Comparison of ENCODE assay signal across 17 cellular contexts in genomic region chr3:183193762-183194701, GRCh38. TPM values are rescaled to one million over a fixed set of nuclear protein-coding genes. Genes with fewer than 3 reads are reported as not detected.
DNase-seq lines count a peak whose midpoint lies in the region; ATAC-seq, FAIRE-seq and TF ChIP-seq lines count a peak whose summit lies in the region.
"Had no signal": no experiment of that assay in that cellular context is flagged by ENCODE, and none has a peak within 500 bp of the region (broad histone marks: within the 10 kb centered on the region; RNA-seq: fewer than 3 reads in every experiment).

No MANE protein-coding gene starts in this region.

- no peak overlapping the region for H3K4me3 ChIP-seq in keratinocyte (ENCODE audit: control insufficient read depth in 2 of 3, extremely low read depth in 1 of 3, insufficient read depth in 2 of 3, low read depth in 1 of 3, low read length in 3 of 3)
- H3K4me3 ChIP-seq: neural progenitor cell had no signal

- H3K36me3 ChIP-seq in keratinocyte (ENCODE audit: control insufficient read depth in 2 of 2, extremely low read depth in 1 of 2, insufficient read depth in 2 of 2, low read length in 2 of 2), result no peaks in the 10 kb centered on the region
- H3K36me3 ChIP-seq: neural progenitor cell had no signal

- no peaks in the 10 kb centered on the region for H3K79me2 ChIP-seq in keratinocyte (ENCODE audit: control insufficient read depth, insufficient read depth, low read length)

- peak; percentile 36 for DNase-seq in EH (ENCODE audit: low read depth)
- DNase-seq in NCI-H1105 treated with DMSO at 0.1 percent for 48 hours (lab: John Stamatoyannopoulos, UW), result peak; percentile 89
- DNase-seq in NCI-H748 (lab: John Stamatoyannopoulos, UW; ENCODE audit: unreplicated experiment), result peak; percentile 87
- DNase-seq in keratinocyte (ENCODE audit: low read depth, low spot score), result no peak
- no peak for DNase-seq in AG08395 (ENCODE audit: low spot score)
- DNase-seq in stimulated activated effector memory CD8-positive, alpha-beta T cell treated with anti-CD3 and anti-CD28 coated beads, Interleukin-12 subunit alpha, Interleukin-12 subunit beta, amount 100 ng/mL, for 72 hours (ENCODE audit: low spot score in 2 of 2), result no peak
- DNase-seq: activated CD4-positive, alpha-beta T cell treated with anti-CD3 and anti-CD28 coated beads for 48 hours; activated naive CD4-positive, alpha-beta T cell treated with anti-CD3 and anti-CD28 coated beads for 36 hours; mesenchymal stem cell; NCI-H1048; retina; Right ventricle myocardium superior; T-helper 9 cell had no signal

- no peak for ATAC-seq in HG03135 (IDR thresholded peaks at IDR 0.05; ENCODE audit: unreplicated experiment)
- ATAC-seq in stimulated activated effector memory CD8-positive, alpha-beta T cell treated with anti-CD3 and anti-CD28 coated beads, Interleukin-12 subunit alpha, Interleukin-12 subunit beta, amount 100 ng/mL, for 72 hours, result no peak
- ATAC-seq: esophagus mucosa had no signal

- H3K27me3 ChIP-seq in keratinocyte (ENCODE audit: control insufficient read depth, extremely low read depth, insufficient read depth, low read length), result no peaks in the 10 kb centered on the region
- H3K27me3 ChIP-seq: neural progenitor cell had no signal

- peak; percentile 5 for FAIRE-seq in keratinocyte (lab: Jason Lieb, UNC)
- FAIRE-seq: H1 had no signal

- no peak for TF ChIP-seq CTCF in keratinocyte (optimal IDR thresholded peaks at IDR 0.05 in 1 of 3, IDR thresholded peaks at IDR 0.05 in 1 of 3, conservative IDR thresholded peaks at IDR 0.05 in 1 of 3; ENCODE audit: extremely low read depth in 1 of 3, insufficient read depth in 2 of 3, low read length in 3 of 3)

- no peak overlapping the region for H2AFZ ChIP-seq in keratinocyte (ENCODE audit: control insufficient read depth, low read length)
- H2AFZ ChIP-seq: neural progenitor cell had no signal

- no peaks in the 10 kb centered on the region for H3K4me1 Mint-ChIP-seq in stimulated activated effector memory CD8-positive, alpha-beta T cell treated with anti-CD3 and anti-CD28 coated beads, Interleukin-12 subunit alpha, Interleukin-12 subunit beta, amount 100 ng/mL, for 72 hours
- H3K4me1 Mint-ChIP-seq: neural progenitor cell had no signal

- no peaks in the 10 kb centered on the region for H3K9me1 ChIP-seq in keratinocyte (ENCODE audit: control insufficient read depth, extremely low read depth, insufficient read depth, low read length)

- no peaks in the 10 kb centered on the region for H3K9me3 Mint-ChIP-seq in stimulated activated effector memory CD8-positive, alpha-beta T cell treated with anti-CD3 and anti-CD28 coated beads, Interleukin-12 subunit alpha, Interleukin-12 subunit beta, amount 100 ng/mL, for 72 hours
- H3K9me3 Mint-ChIP-seq: activated naive CD4-positive, alpha-beta T cell treated with anti-CD3 and anti-CD28 coated beads for 36 hours; neural progenitor cell had no signal

- H3K9me3 ChIP-seq in keratinocyte (ENCODE audit: control insufficient read depth, low read depth, low read length), result no peaks in the 10 kb centered on the region

- H3K4me2 ChIP-seq in keratinocyte (ENCODE audit: control insufficient read depth, extremely low read depth, insufficient read depth, low read depth, low read length), result no peak overlapping the region
- H3K4me2 ChIP-seq: neural progenitor cell had no signal

- H3K36me3 Mint-ChIP-seq in stimulated activated effector memory CD8-positive, alpha-beta T cell treated with anti-CD3 and anti-CD28 coated beads, Interleukin-12 subunit alpha, Interleukin-12 subunit beta, amount 100 ng/mL, for 72 hours, result no peaks in the 10 kb centered on the region
- H3K36me3 Mint-ChIP-seq: neural progenitor cell had no signal

- no peak overlapping the region for H3K27ac ChIP-seq in keratinocyte (ENCODE audit: control insufficient read depth, insufficient read depth, low read length)
- H3K27ac ChIP-seq: neural progenitor cell had no signal

- no peaks in the 10 kb centered on the region for H4K20me1 ChIP-seq in keratinocyte (ENCODE audit: control insufficient read depth, extremely low read depth, insufficient read depth, low read length)

- H3K9ac ChIP-seq in keratinocyte (ENCODE audit: control insufficient read depth, extremely low read depth, insufficient read depth, low read length), result no peak overlapping the region
- H3K9ac ChIP-seq: neural progenitor cell had no signal

- H3K4me1 ChIP-seq in keratinocyte (ENCODE audit: control insufficient read depth, extremely low read depth, insufficient read depth, low read length), result no peaks in the 10 kb centered on the region
- H3K4me1 ChIP-seq: neural progenitor cell had no signal

- H3K27ac Mint-ChIP-seq in stimulated activated effector memory CD8-positive, alpha-beta T cell treated with anti-CD3 and anti-CD28 coated beads, Interleukin-12 subunit alpha, Interleukin-12 subunit beta, amount 100 ng/mL, for 72 hours, result no peak overlapping the region
- H3K27ac Mint-ChIP-seq: activated naive CD4-positive, alpha-beta T cell treated with anti-CD3 and anti-CD28 coated beads for 36 hours; neural progenitor cell had no signal

- dilution Hi-C loops in keratinocyte (cut with MboI; ENCODE audit: extremely low pct_ligation_motif_present, low sequenced_read_pairs), result no loop called here

- no peak overlapping the region for H3K4me3 Mint-ChIP-seq in stimulated activated effector memory CD8-positive, alpha-beta T cell treated with anti-CD3 and anti-CD28 coated beads, Interleukin-12 subunit alpha, Interleukin-12 subunit beta, amount 100 ng/mL, for 72 hours
- H3K4me3 Mint-ChIP-seq: activated naive CD4-positive, alpha-beta T cell treated with anti-CD3 and anti-CD28 coated beads for 36 hours; neural progenitor cell had no signal

RNA-seq across cellular contexts. Expression of gene LAMP3, which starts 31.5 kb away (rescaled TPM):
- 1.1 to 3.2 TPM (median 2.1 TPM) in 3 replicates for polyA plus RNA-seq in keratinocyte
- polyA plus RNA-seq in keratinocyte (2011; ENCODE audit: low read depth), result 1.5 TPM
- 0.71 and 1.4 TPM in 2 replicates for polyA plus RNA-seq in keratinocyte (2011; cell fraction: cytosol; rRNA removed)
- 2.6 and 2.7 TPM in 2 replicates for polyA plus RNA-seq in keratinocyte (2011; cell fraction: nucleus; rRNA removed)
- 1.9 and 2.3 TPM in 2 replicates for polyA plus RNA-seq in keratinocyte (2012; ENCODE audit: low replicate concordance)
- polyA minus RNA-seq in keratinocyte, result 0.92 to 1.3 TPM (median 1.3 TPM) in 3 replicates
- polyA minus RNA-seq in keratinocyte (2011; cell fraction: cytosol; rRNA and poly(A)+ RNA removed), result 0.58 TPM
- polyA minus RNA-seq in keratinocyte (2011; cell fraction: nucleus; rRNA and poly(A)+ RNA removed), result 0.84 and 1.2 TPM in 2 replicates

RNA-seq across cellular contexts. Expression of gene B3GNT5, which starts 59.0 kb away (rescaled TPM):
- 39.7 to 66.6 TPM (median 42.0 TPM) in 3 replicates for polyA plus RNA-seq in keratinocyte
- polyA plus RNA-seq in keratinocyte (2011; ENCODE audit: low read depth), result 46.3 TPM
- 17.6 and 39.0 TPM in 2 replicates for polyA plus RNA-seq in keratinocyte (2011; cell fraction: cytosol; rRNA removed)
- 36.0 and 52.1 TPM in 2 replicates for polyA plus RNA-seq in keratinocyte (2011; cell fraction: nucleus; rRNA removed)
- polyA plus RNA-seq in keratinocyte (2012; ENCODE audit: low replicate concordance), result 35.0 and 44.0 TPM in 2 replicates
- polyA minus RNA-seq in keratinocyte, result 19.5 to 104 TPM (median 62.1 TPM) in 3 replicates
- polyA minus RNA-seq in keratinocyte (2011; cell fraction: cytosol; rRNA and poly(A)+ RNA removed), result 31.1 TPM
- polyA minus RNA-seq in keratinocyte (2011; cell fraction: nucleus; rRNA and poly(A)+ RNA removed), result 55.0 and 105 TPM in 2 replicates

Comparison
In these comparisons a context has a peak if more than half of its experiments do, and no peak if none do; other contexts are left out.
1. DNase-seq: peak in EH (single experiment), NCI-H1105 treated with DMSO at 0.1 percent for 48 hours (single experiment) and NCI-H748 (single experiment); none in keratinocyte (single experiment), AG08395 (single experiment) and stimulated activated effector memory CD8-positive, alpha-beta T cell treated with anti-CD3 and anti-CD28 coated beads, Interleukin-12 subunit alpha, Interleukin-12 subunit beta, amount 100 ng/mL, for 72 hours (0 of 2).